Comparison of ENCODE assay signal across 7 cellular contexts in genomic region chr19:45404557-45405434, GRCh38. TPM values are rescaled to one million over a fixed set of nuclear protein-coding genes. Genes with fewer than 3 reads are reported as not detected.
A peak's percentile ranks its signal among the peaks of the same experiment; 100 is the strongest.
DNase-seq lines count a peak whose midpoint lies in the region; ATAC-seq, FAIRE-seq and TF ChIP-seq lines count a peak whose summit lies in the region.

PPP1R13L (minus strand) TSS chr19:45405069; CDS start chr19:45398318, 6,751 bp downstream.

- CTCF ChIA-PET in IMR-90 (lab: Yijun Ruan, JAX) = no interaction called here
- CTCF ChIA-PET in K562 (lab: Yijun Ruan, JAX; ENCODE audit: low intra/inter-chr PET ratio) = interaction anchor here (0.5 to 4.0 kb wide), 2 partner anchors 28 to 74 kb away, joined by 3 to 16 read pairs; no protein-coding TSS in a partner anchor

- H4K91ac ChIP-seq in IMR-90 (ENCODE audit: insufficient read depth, low read depth, low read length) = peak within 1 kb of the TSS; percentile 96

- H3K56ac ChIP-seq in IMR-90 (ENCODE audit: extremely low read depth, insufficient read depth, low read length) = peak within 1 kb of the TSS; percentile 58; the same call in 1 of the 2 replicates

- in situ Hi-C loops in IMR-90 (cut with MboI; ENCODE audit: low sequenced_read_pairs) (no loop called here), K562 (cut with MboI) (no loop called here)

- peak within 1 kb of the TSS; percentile 96 for H3K14ac ChIP-seq in IMR-90 (replicated peaks; ENCODE audit: low read depth, low read length)

- H3K18ac ChIP-seq in IMR-90 (ENCODE audit: low read depth, low read length) = peak within 1 kb of the TSS; percentile 22; the same call in 1 of the 2 replicates

- BruUV-seq in IMR-90 (replicated peaks; lab: Mats Ljungman, UMichigan) = no TSS peak
- no TSS peak for BruUV-seq in K562 (replicated peaks; lab: Mats Ljungman, UMichigan)

- peak within 1 kb of the TSS; percentile 87 for H2AK5ac ChIP-seq in IMR-90 (ENCODE audit: low read depth, low read length)

- peak within 1 kb of the TSS; percentile 67; the same call in 1 of the 2 replicates for H4K5ac ChIP-seq in IMR-90 (ENCODE audit: low read depth, low read length)

- peak within 1 kb of the TSS; percentile 94 for H3K23ac ChIP-seq in IMR-90 (ENCODE audit: low read depth, low read length)

- peak within 1 kb of the TSS; percentile 91 for H2BK5ac ChIP-seq in IMR-90 (ENCODE audit: low read depth, low read length, poor library complexity, severe bottlenecking)

- POLR2A ChIA-PET in IMR-90 (lab: Charles Lee; ENCODE audit: unreplicated experiment) (no interaction called here), K562 (lab: Yijun Ruan, JAX) (interaction anchor here (0.6 to 3.6 kb wide), 8 partner anchors 11 to 425 kb away, joined by 3 to 14 read pairs (median 3); partner anchors contain the start of gene FOSB)

- H2BK15ac ChIP-seq in IMR-90 (ENCODE audit: low read depth, low read length) = peak within 1 kb of the TSS; percentile 98

- dilution Hi-C loops in IMR-90 (cut with HindIII; ENCODE audit: low sequenced_read_pairs, unreplicated experiment) = no loop called here

- DNase-seq in IMR-90 (peak; percentile 56), SK-N-DZ (ENCODE audit: low spot score) (peak; percentile 80), K562 (ENCODE audit: extremely low read depth in 1 of 4, low spot score in 3 of 4) (peak; percentile 76 to 92 (median 82)), KG1 (lab: John Stamatoyannopoulos, UW) (no peak)

- no peak for FAIRE-seq in K562 (lab: Jason Lieb, UNC)

- H3K9ac ChIP-seq in IMR-90 (ENCODE audit: low read depth, low read length) (peak within 1 kb of the TSS; percentile 34; the same call in 1 of the 2 replicates), K562 (ENCODE audit: insufficient read depth in 1 of 2, low read depth in 2 of 2, low read length in 2 of 2) (peak within 1 kb of the TSS; percentile 96 to 97), iPS-18a (ENCODE audit: low read length) (peak within 1 kb of the TSS; percentile 97), skeletal muscle satellite cell (ENCODE audit: low read depth, low read length) (peak within 1 kb of the TSS; percentile 97)

- H3K79me2 ChIP-seq in K562 (ENCODE audit: control insufficient read depth, insufficient read depth, low read length) = peaks cover 47% of the 10 kb centered on the region

- TF ChIP-seq CTCF in IMR-90 (conservative IDR thresholded peaks at IDR 0.05; ENCODE audit: low read depth, low read length) (no peak), K562 (IDR thresholded peaks at IDR 0.05 in 2 of 3, conservative IDR thresholded peaks at IDR 0.05 in 1 of 3; ENCODE audit: insufficient read depth in 2 of 3, low read depth in 1 of 3, low read length in 3 of 3) (no peak; a peak in 1 of 6 replicates)

- H3K9me1 ChIP-seq in IMR-90 (ENCODE audit: insufficient read depth, low read length) (peaks cover 6% of the 10 kb centered on the region; the same call in 1 of the 2 replicates), K562 (ENCODE audit: control insufficient read depth, insufficient read depth, low read length) (no peaks in the 10 kb centered on the region)

- H3K36me3 ChIP-seq in IMR-90 (ENCODE audit: control insufficient read depth, insufficient read depth, low read length) (no peaks in the 10 kb centered on the region; the same call in 1 of the 2 replicates), K562 (ENCODE audit: control insufficient read depth, insufficient read depth, low read length) (peaks cover 17% of the 10 kb centered on the region; the same call in 2 of the 3 replicates), iPS-18a (ENCODE audit: control insufficient read depth, low read depth, low read length) (peaks cover 2% of the 10 kb centered on the region), skeletal muscle satellite cell (ENCODE audit: insufficient read depth, low read length) (no peaks in the 10 kb centered on the region)

- peak within 1 kb of the TSS; percentile 16 to 99 for H4K8ac ChIP-seq in IMR-90 (ENCODE audit: low read depth in 2 of 2, low read length in 2 of 2)

- peak within 1 kb of the TSS; percentile 97 for H2AK9ac ChIP-seq in IMR-90 (replicated peaks; ENCODE audit: low read depth, low read length, poor library complexity)

- no peaks in the 10 kb centered on the region; the same call in 1 of the 2 replicates for H4K20me1 ChIP-seq in IMR-90 (ENCODE audit: insufficient read depth, low read length)
- H4K20me1 ChIP-seq in K562 (replicated peaks; ENCODE audit: control insufficient read depth, insufficient read depth, low read length) = no peaks in the 10 kb centered on the region

- peak within 1 kb of the TSS; percentile 78 for H2BK20ac ChIP-seq in IMR-90 (ENCODE audit: low read depth, low read length)

- H3K4me1 ChIP-seq in IMR-90 (ENCODE audit: control insufficient read depth, insufficient read depth, low read length) (peaks cover 5% of the 10 kb centered on the region), K562 (replicated peaks in 1 of 2; ENCODE audit: control insufficient read depth in 2 of 2, insufficient read depth in 2 of 2, low read length in 2 of 2) (peaks cover 22 to 64% of the 10 kb centered on the region in 2 experiments; a peak in 4 of 5 replicates), iPS-18a (ENCODE audit: control insufficient read depth, low read depth, low read length) (peaks cover 5% of the 10 kb centered on the region), skeletal muscle satellite cell (ENCODE audit: control insufficient read depth, insufficient read depth, low read length) (peaks cover 51% of the 10 kb centered on the region)

- TF ChIP-seq POLR2A in IMR-90 (IDR thresholded peaks at IDR 0.05; ENCODE audit: low read depth, low read length) (no peak), K562 (conservative IDR thresholded peaks at IDR 0.05) (no peak)

- WGBS in IMR-90 (ENCODE audit: extremely low coverage in 2 of 2, insufficient read length in 1 of 2), 2 experiments = 10% methylated on average over 18 of the region's 46 CpGs; no CpG with 5 or more reads in 1 of the 2 experiments
- WGBS in K562 (ENCODE audit: insufficient coverage, low coverage, missing lambda C conversion rate) = 3% methylated on average over 45 of the region's 46 CpGs

- no peak; the same call in 1 of the 2 replicates for TF ChIP-seq EP300 in K562 (IDR thresholded peaks at IDR 0.05; ENCODE audit: low read length)

- peak within 1 kb of the TSS; percentile 89 for H3K4me3 ChIP-seq in IMR-90 (ENCODE audit: insufficient read depth, low read depth, low read length)
- H3K4me3 ChIP-seq in K562 = peak within 1 kb of the TSS; percentile 78
- H3K4me3 ChIP-seq in iPS-18a (ENCODE audit: low read length) = peak within 1 kb of the TSS; percentile 90
- peak within 1 kb of the TSS; percentile 84 for H3K4me3 ChIP-seq in skeletal muscle satellite cell (ENCODE audit: low read length)

- H3K27ac ChIP-seq in IMR-90 (ENCODE audit: insufficient read depth, low read length) = peak within 1 kb of the TSS; percentile 89
- peak within 1 kb of the TSS; percentile 98 for H3K27ac ChIP-seq in K562 (ENCODE audit: extremely low read depth, low read depth, low read length)
- H3K27ac ChIP-seq in iPS-18a (ENCODE audit: low read length) = peak within 1 kb of the TSS; percentile 99

- TF ChIP-seq RAD21 in IMR-90 (IDR thresholded peaks at IDR 0.05; ENCODE audit: low read length) = no peak
- TF ChIP-seq RAD21 in K562 (CRISPR knock-in tag; conservative IDR thresholded peaks at IDR 0.05 in 1 of 2, IDR thresholded peaks at IDR 0.05 in 1 of 2) = no peak

- no peaks in the 10 kb centered on the region for H3K27me3 ChIP-seq in IMR-90 (ENCODE audit: control insufficient read depth, insufficient read depth, low read length)
- H3K27me3 ChIP-seq in K562 (ENCODE audit: control insufficient read depth in 2 of 2, insufficient read depth in 2 of 2, low read length in 2 of 2) = no peaks in the 10 kb centered on the region
- peaks cover 32% of the 10 kb centered on the region for H3K27me3 ChIP-seq in iPS-18a (ENCODE audit: control insufficient read depth, insufficient read depth, low read length)
- no peaks in the 10 kb centered on the region for H3K27me3 ChIP-seq in skeletal muscle satellite cell (ENCODE audit: control insufficient read depth, insufficient read depth, low read length)

- H3K4ac ChIP-seq in IMR-90 (ENCODE audit: low read depth, low read length) = peak within 1 kb of the TSS; percentile 96

- H2AFZ ChIP-seq in IMR-90 (replicated peaks; ENCODE audit: low read length, poor library complexity) = peak within 1 kb of the TSS; percentile 92
- H2AFZ ChIP-seq in K562 (ENCODE audit: low read depth, low read length) = peak within 1 kb of the TSS; percentile 99

- no peaks in the 10 kb centered on the region for H3K9me3 ChIP-seq in IMR-90 (ENCODE audit: control insufficient read depth, insufficient read depth, low read length)
- H3K9me3 ChIP-seq in K562 (replicated peaks; ENCODE audit: control insufficient read depth, insufficient read depth, low read depth, low read length) = no peaks in the 10 kb centered on the region
- H3K9me3 ChIP-seq in iPS-18a (ENCODE audit: control insufficient read depth, low read depth, low read length) = no peaks in the 10 kb centered on the region
- H3K9me3 ChIP-seq in skeletal muscle satellite cell (replicated peaks; ENCODE audit: low read length) = no peaks in the 10 kb centered on the region

- H3K4me2 ChIP-seq in IMR-90 (ENCODE audit: low read depth, low read length) (peak within 1 kb of the TSS; percentile 82), K562 (ENCODE audit: insufficient read depth, low read length) (peak within 1 kb of the TSS; percentile 91), skeletal muscle satellite cell (ENCODE audit: low read length) (peak within 1 kb of the TSS; percentile 89)

- intact Hi-C loops in IMR-90 (cut with micrococcal nuclease) (no loop called here), K562 (cut with micrococcal nuclease) (loop anchor here (2.0 kb wide), 2 partner anchors 20 to 34 kb away; partner anchors contain the start of gene ERCC2)

- H3K79me1 ChIP-seq in IMR-90 (ENCODE audit: low read depth in 1 of 2, low read length in 2 of 2) = peaks cover 10 to 63% of the 10 kb centered on the region in 2 experiments; a peak in 3 of 4 replicates

- ATAC-seq in GM18502 (IDR thresholded peaks at IDR 0.05; ENCODE audit: poor library complexity, unreplicated experiment) (peak; percentile 30), IMR-90 (ENCODE audit: low read depth) (peak; percentile 3), K562 (peak; percentile 73)

- H2BK120ac ChIP-seq in IMR-90 (ENCODE audit: low read depth, low read length) = peak within 1 kb of the TSS; percentile 96

RNA-seq across cellular contexts. Expression of gene PPP1R13L, which starts in this region (rescaled TPM):
- 0.56 and 3.0 TPM in 2 replicates for total RNA-seq in IMR-90 (2012; rRNA removed)
- polyA plus RNA-seq in IMR-90 (2012; rRNA removed) = 11.6 and 13.3 TPM in 2 replicates
- 11.6 and 19.4 TPM in 2 replicates for polyA plus RNA-seq in IMR-90 (2012; cell fraction: cytosol; rRNA removed)
- polyA plus RNA-seq in IMR-90 (2012; cell fraction: nucleus; rRNA removed; ENCODE audit: low replicate concordance) = 24.0 and 44.8 TPM in 2 replicates
- 1.1 and 2.6 TPM in 2 replicates for polyA plus RNA-seq in SK-N-DZ (2014; cell fraction: cytosol; rRNA removed)
- 0.90 and 1.7 TPM in 2 replicates for polyA plus RNA-seq in SK-N-DZ (2014; cell fraction: nucleus; rRNA removed)
- 13.7 and 25.0 TPM in 2 replicates for total RNA-seq in K562 (2011; cell fraction: chromatin; rRNA removed; ENCODE audit: low replicate concordance)
- total RNA-seq in K562 (2011; cell fraction: nucleolus; rRNA removed) = 14.5 and 17.6 TPM in 2 replicates
- 15.8 and 21.6 TPM in 2 replicates for total RNA-seq in K562 (2011; cell fraction: nucleoplasm; rRNA removed)
- total RNA-seq in K562 (2014; rRNA removed) = 2.3 TPM in 2 replicates
- 0.84 and 1.0 TPM in 2 replicates for total RNA-seq in K562 (2014; rRNA removed; fragmentation: Illumina TruSeq; extraction: Trizol)
- 0.83 and 0.94 TPM in 2 replicates for total RNA-seq in K562 (2015; rRNA removed; fragmentation: Illumina TruSeq; extraction: Trizol)
- 4.5 and 6.7 TPM in 2 replicates for total RNA-seq in K562 (2021)
- 2.0 and 6.6 TPM in 2 replicates for polyA plus RNA-seq in K562 (2011; rRNA removed)
- 2.6 and 3.5 TPM in 2 replicates for polyA plus RNA-seq in K562 (2011; cell fraction: cytosol; rRNA removed)
- 16.5 and 21.1 TPM in 2 replicates for polyA plus RNA-seq in K562 (2011; cell fraction: nucleus; rRNA removed)
- polyA plus RNA-seq in K562 (2012) = 7.4 and 23.3 TPM in 2 replicates
- 2.7 and 3.6 TPM in 2 replicates for polyA plus RNA-seq in K562 (2014; fragmentation: Illumina TruSeq; extraction: Trizol)
- under 1 TPM; 0.32 to 0.82 TPM for polyA plus RNA-seq in K562 (2014; fragmentation: Nextera tagmentation; extraction: Ambion mirVana)
- 1.7 and 3.7 TPM in 2 replicates for polyA plus RNA-seq in K562 (2014; rRNA removed)
- 1.6 and 2.6 TPM in 2 replicates for polyA minus RNA-seq in K562 (2011; rRNA and poly(A)+ RNA removed)
- 2.4 and 7.6 TPM in 2 replicates for polyA minus RNA-seq in K562 (2011; cell fraction: cytosol; rRNA and poly(A)+ RNA removed)
- polyA minus RNA-seq in K562 (2011; cell fraction: nucleus; rRNA and poly(A)+ RNA removed) = 3.1 and 6.1 TPM in 2 replicates
- 0.25 and 0.66 TPM in 2 replicates for total RNA-seq in skeletal muscle satellite cell (2012; rRNA removed)

Comparison
In these comparisons a context has a peak if more than half of its experiments do, and no peak if none do; other contexts are left out.
1. ATAC-seq: peak in every context shown above with its lines; median percentile 73 in K562; 30 in GM18502; 3 in IMR-90.
2. H3K9ac ChIP-seq: peak in every context shown above with its lines; median percentile 97 in iPS-18a; 97 in skeletal muscle satellite cell; 96 in K562; 34 in IMR-90.